ENCODE assay signal across 23 cellular contexts in the genomic region with DNA sequence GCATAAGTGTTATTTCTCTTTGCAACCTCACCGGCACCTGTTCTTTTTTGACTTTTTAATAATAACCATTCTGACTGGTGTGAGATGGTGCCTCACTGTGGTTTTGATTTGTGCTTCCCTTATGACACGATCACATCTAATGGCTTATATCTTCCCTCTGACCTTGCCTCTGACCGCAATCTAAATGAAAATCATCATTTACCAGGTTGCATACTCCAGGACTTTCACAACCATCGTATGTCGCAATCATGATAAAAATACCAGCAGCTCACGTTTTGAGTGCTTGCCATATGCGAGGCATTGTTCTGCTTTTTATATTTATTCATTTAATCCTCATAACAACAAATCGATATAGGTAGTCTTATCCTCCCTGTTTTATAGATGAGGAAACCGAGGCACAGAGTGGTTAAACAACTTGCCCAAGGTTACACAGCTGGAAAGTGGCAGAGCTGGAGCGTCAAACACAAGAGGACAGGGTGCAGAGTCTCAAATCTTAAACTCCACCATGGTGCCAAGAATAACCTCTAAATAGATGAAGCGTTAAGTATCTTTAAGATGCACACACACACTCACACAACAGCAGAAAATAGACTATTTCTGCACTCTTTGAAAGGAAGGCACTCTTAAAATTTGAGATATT.
DNase-seq lines count a peak whose midpoint lies in the region; ATAC-seq and TF ChIP-seq lines count a peak whose summit lies in the region.
"Had no signal": no experiment of that assay in that cellular context is flagged by ENCODE, and none has a peak within 500 bp of the region (broad histone marks: within the 10 kb centered on the region; RNA-seq: fewer than 3 reads in every experiment).

No MANE protein-coding gene starts in this region.

- no peaks in the 10 kb centered on the region for H3K27me3 Mint-ChIP-seq in stimulated activated memory B cell treated with anti-CD40 and anti-IgM and Interleukin-4, amounts not matched to agents 10 μg/mL and 1 μg/mL and 100 μg/mL, for 72 hours
- H3K27me3 Mint-ChIP-seq: central memory CD8-positive, alpha-beta T cell; stimulated activated naive CD8-positive, alpha-beta T cell treated with anti-CD3 and anti-CD28 coated beads, Interleukin-15, Interleukin-2, amounts not matched to agents 100 ng/mL and 50 ng/mL, for 24 hours had no signal

- TF ChIP-seq POLR2A in IMR-90 (IDR thresholded peaks at IDR 0.05; ENCODE audit: low read depth, low read length) = no peak

- H3K23ac ChIP-seq in IMR-90 (ENCODE audit: low read depth, low read length) = no peak overlapping the region

- H3K4me2 ChIP-seq in IMR-90 (ENCODE audit: low read depth, low read length) = no peak overlapping the region

- H2BK120ac ChIP-seq in IMR-90 (ENCODE audit: low read depth, low read length) = no peak overlapping the region

- no peak overlapping the region for H3K56ac ChIP-seq in IMR-90 (ENCODE audit: extremely low read depth, insufficient read depth, low read length)

- H3K9me1 ChIP-seq in IMR-90 (ENCODE audit: insufficient read depth, low read length) = no peaks in the 10 kb centered on the region

- intact Hi-C loops in IMR-90 (cut with micrococcal nuclease) = no loop called here

- ATAC-seq in IMR-90 (ENCODE audit: low read depth) (0 out of 2 replicates have a peak, but pooled peaks have one; percentile 27), esophagus mucosa (no peak), GM18498 (IDR thresholded peaks at IDR 0.05; ENCODE audit: unreplicated experiment) (no peak)
- no peak for ATAC-seq in stimulated activated memory B cell treated with anti-CD40 and anti-IgM and Interleukin-4, amounts not matched to agents 10 μg/mL and 1 μg/mL and 100 μg/mL, for 72 hours

- H4K8ac ChIP-seq in IMR-90 (ENCODE audit: low read depth in 2 of 2, low read length in 2 of 2) = no peak overlapping the region

- H3K9ac ChIP-seq in IMR-90 (ENCODE audit: low read depth, low read length) = no peak overlapping the region

- peak overlapping the region; percentile 26 for H3K27ac Mint-ChIP-seq in stimulated activated memory B cell treated with anti-CD40 and anti-IgM and Interleukin-4, amounts not matched to agents 10 μg/mL and 1 μg/mL and 100 μg/mL, for 72 hours
- H3K27ac Mint-ChIP-seq: stimulated activated naive CD8-positive, alpha-beta T cell treated with anti-CD3 and anti-CD28 coated beads, Interleukin-15, Interleukin-2, amounts not matched to agents 100 ng/mL and 50 ng/mL, for 24 hours had no signal

- no peak overlapping the region for H2AFZ ChIP-seq in IMR-90 (replicated peaks; ENCODE audit: low read length, poor library complexity)

- H3K36me3 Mint-ChIP-seq in stimulated activated memory B cell treated with anti-CD40 and anti-IgM and Interleukin-4, amounts not matched to agents 10 μg/mL and 1 μg/mL and 100 μg/mL, for 72 hours = peaks cover 76% of the 10 kb centered on the region

- peaks cover 2% of the 10 kb centered on the region for H3K36me3 ChIP-seq in IMR-90 (ENCODE audit: control insufficient read depth, insufficient read depth, low read length)
- H3K36me3 ChIP-seq: BE2C, sigmoid colon had no signal

- H3K9me3 Mint-ChIP-seq in stimulated activated memory B cell treated with anti-CD40 and anti-IgM and Interleukin-4, amounts not matched to agents 10 μg/mL and 1 μg/mL and 100 μg/mL, for 72 hours = no peaks in the 10 kb centered on the region
- H3K9me3 Mint-ChIP-seq: central memory CD8-positive, alpha-beta T cell; stimulated activated naive CD8-positive, alpha-beta T cell treated with anti-CD3 and anti-CD28 coated beads, Interleukin-15, Interleukin-2, amounts not matched to agents 100 ng/mL and 50 ng/mL, for 24 hours had no signal

- BruUV-seq in IMR-90 (replicated peaks; lab: Mats Ljungman, UMichigan) = no TSS peak

- CTCF ChIA-PET in IMR-90 (lab: Yijun Ruan, JAX) = no interaction called here

- no peaks in the 10 kb centered on the region for H3K79me1 ChIP-seq in IMR-90 (ENCODE audit: low read depth in 1 of 2, low read length in 2 of 2)

- 74% methylated on average over 5 of the region's 11 CpGs; no CpG with 5 or more reads in 1 of the 2 experiments for WGBS in IMR-90 (ENCODE audit: extremely low coverage in 2 of 2, insufficient read length in 1 of 2), 2 experiments

- no peak overlapping the region for H4K5ac ChIP-seq in IMR-90 (ENCODE audit: low read depth, low read length)

- in situ Hi-C loops in IMR-90 (cut with MboI; ENCODE audit: low sequenced_read_pairs) = loop anchor here (5.0 kb wide), 1 partner anchor 318 kb away; no protein-coding TSS in a partner anchor

- no peak overlapping the region for H3K18ac ChIP-seq in IMR-90 (ENCODE audit: low read depth, low read length)

- H3K27me3 ChIP-seq in IMR-90 (ENCODE audit: control insufficient read depth, insufficient read depth, low read length) = no peaks in the 10 kb centered on the region
- H3K27me3 ChIP-seq: BE2C, sigmoid colon, tibial nerve had no signal

- no peaks in the 10 kb centered on the region for H4K20me1 ChIP-seq in IMR-90 (ENCODE audit: insufficient read depth, low read length)

- H3K4me1 Mint-ChIP-seq in stimulated activated memory B cell treated with anti-CD40 and anti-IgM and Interleukin-4, amounts not matched to agents 10 μg/mL and 1 μg/mL and 100 μg/mL, for 72 hours = no peaks in the 10 kb centered on the region
- H3K4me1 Mint-ChIP-seq: central memory CD8-positive, alpha-beta T cell had no signal

- no peak overlapping the region for H2AK9ac ChIP-seq in IMR-90 (replicated peaks; ENCODE audit: low read depth, low read length, poor library complexity)

- dilution Hi-C loops in IMR-90 (cut with HindIII; ENCODE audit: low sequenced_read_pairs, unreplicated experiment) = no loop called here

- no peak overlapping the region for H2AK5ac ChIP-seq in IMR-90 (ENCODE audit: low read depth, low read length)

- H3K4ac ChIP-seq in IMR-90 (ENCODE audit: low read depth, low read length) = no peak overlapping the region

- H3K4me3 ChIP-seq in IMR-90 (ENCODE audit: insufficient read depth, low read depth, low read length) = no peak overlapping the region
- no peak overlapping the region for H3K4me3 ChIP-seq in fibroblast of mammary gland (ENCODE audit: control insufficient read depth, low read depth, low read length)
- H3K4me3 ChIP-seq: sigmoid colon, tibial nerve had no signal

- no peak overlapping the region for H2BK5ac ChIP-seq in IMR-90 (ENCODE audit: low read depth, low read length, poor library complexity, severe bottlenecking)

- H3K4me1 ChIP-seq in IMR-90 (ENCODE audit: control insufficient read depth, insufficient read depth, low read length) = peaks cover 2% of the 10 kb centered on the region; the same call in 1 of the 2 replicates
- H3K4me1 ChIP-seq: BE2C, sigmoid colon, tibial nerve had no signal

- H4K91ac ChIP-seq in IMR-90 (ENCODE audit: insufficient read depth, low read depth, low read length) = no peak overlapping the region

- no peak overlapping the region for H2BK15ac ChIP-seq in IMR-90 (ENCODE audit: low read depth, low read length)

- H3K9me3 ChIP-seq in IMR-90 (ENCODE audit: control insufficient read depth, insufficient read depth, low read length) = no peaks in the 10 kb centered on the region
- H3K9me3 ChIP-seq: BE2C, sigmoid colon, tibial nerve had no signal

- no peak overlapping the region for H3K14ac ChIP-seq in IMR-90 (replicated peaks; ENCODE audit: low read depth, low read length)

- H3K27ac ChIP-seq in IMR-90 (ENCODE audit: insufficient read depth, low read length) = no peak overlapping the region
- H3K27ac ChIP-seq: sigmoid colon, tibial nerve had no signal

- DNase-seq in IMR-90 (peak; percentile 49), NOMO-1 treated with dmso at 0.1 percent for 144 hours (lab: John Stamatoyannopoulos, UW; ENCODE audit: unreplicated experiment) (peak; percentile 87), fibroblast of mammary gland (ENCODE audit: low read depth) (peak; percentile 54), NCI-H146 (lab: John Stamatoyannopoulos, UW) (no peak)
- DNase-seq: activated CD4-positive, alpha-beta T cell treated with anti-CD3 and anti-CD28 coated beads for 48 hours; activated CD8-positive, alpha-beta memory T cell treated with anti-CD3 and anti-CD28 coated beads, Interleukin-2, amount 50 U/mL, for 4 hours; activated effector memory CD4-positive, alpha-beta T cell treated with anti-CD3 and anti-CD28 coated beads, Interleukin-2, amount 50 U/mL, for 16 hours; amniotic stem cell; BE2C; Calu3; effector CD4-positive, alpha-beta T cell; EL; hypothalamus; NCI-H187; NCI-H345; RPMI8226; sigmoid colon had no signal

- POLR2A ChIA-PET in IMR-90 (lab: Charles Lee; ENCODE audit: unreplicated experiment) = no interaction called here

- no peak for TF ChIP-seq RAD21 in IMR-90 (IDR thresholded peaks at IDR 0.05; ENCODE audit: low read length)

- TF ChIP-seq CTCF in IMR-90 (conservative IDR thresholded peaks at IDR 0.05; ENCODE audit: low read depth, low read length) = no peak
- no peak for TF ChIP-seq CTCF in fibroblast of mammary gland (conservative IDR thresholded peaks at IDR 0.05; ENCODE audit: control insufficient read depth, insufficient read depth, low read depth, low read length)

- no peak overlapping the region for H3K4me3 Mint-ChIP-seq in stimulated activated memory B cell treated with anti-CD40 and anti-IgM and Interleukin-4, amounts not matched to agents 10 μg/mL and 1 μg/mL and 100 μg/mL, for 72 hours
- H3K4me3 Mint-ChIP-seq: central memory CD8-positive, alpha-beta T cell; stimulated activated naive CD8-positive, alpha-beta T cell treated with anti-CD3 and anti-CD28 coated beads, Interleukin-15, Interleukin-2, amounts not matched to agents 100 ng/mL and 50 ng/mL, for 24 hours had no signal

- H2BK20ac ChIP-seq in IMR-90 (ENCODE audit: low read depth, low read length) = no peak overlapping the region

TF ChIP-seq in IMR-90, 13 proteins besides CTCF, POLR2A, EP300 and RAD21 (continues in another document):
- TF ChIP-seq BHLHE40 (IDR thresholded peaks at IDR 0.05; ENCODE audit: low read depth, low read length) = peak; percentile 79
- TF ChIP-seq SMC3 (IDR thresholded peaks at IDR 0.05; ENCODE audit: low read depth, low read length) = no peak
- TF ChIP-seq MAFK (IDR thresholded peaks at IDR 0.05; ENCODE audit: low read depth, low read length) = no peak
- TF ChIP-seq MXI1 (IDR thresholded peaks at IDR 0.05; ENCODE audit: borderline replicate concordance, low read depth, low read length) = no peak
- TF ChIP-seq NFE2L2 (IDR thresholded peaks at IDR 0.05; ENCODE audit: low read depth, low read length) = no peak
- peak; percentile 98 for TF ChIP-seq CEBPB (IDR thresholded peaks at IDR 0.05; ENCODE audit: low read depth, low read length)
- TF ChIP-seq CHD1 (IDR thresholded peaks at IDR 0.05; ENCODE audit: low read depth, low read length) = no peak
- no peak for TF ChIP-seq RCOR1 (IDR thresholded peaks at IDR 0.05; ENCODE audit: insufficient replicate concordance, low read length)
- no peak for TF ChIP-seq USF2 (IDR thresholded peaks at IDR 0.05; ENCODE audit: low read depth, low read length)
